ENCODE assay signal across 8 cellular contexts in genomic region chr1:109282952-109283747, GRCh38. TPM values are rescaled to one million over a fixed set of nuclear protein-coding genes. Genes with fewer than 3 reads are reported as not detected.
A peak's percentile ranks its signal among the peaks of the same experiment; 100 is the strongest.
DNase-seq lines count a peak whose midpoint lies in the region; ATAC-seq and TF ChIP-seq lines count a peak whose summit lies in the region.

PSRC1 (minus strand) TSS chr1:109283145.

- H3K27ac ChIP-seq in CD4-positive, alpha-beta T cell (ENCODE audit: low read depth, low read length) = peak within 1 kb of the TSS; percentile 31
- peak within 1 kb of the TSS; percentile 48 for H3K27ac ChIP-seq in duodenal mucosa (ENCODE audit: low read depth, low read length)

- 0% methylated on average over 49 to 56 of the region's 56 CpGs for WGBS in lower leg skin, 2 donors

- TF ChIP-seq CTCF in CD4-positive, alpha-beta T cell (IDR thresholded peaks at IDR 0.05) = peak; percentile 71
- no peak for TF ChIP-seq CTCF in lower leg skin (IDR thresholded peaks at IDR 0.05)

- CTCF ChIA-PET in CD4-positive, alpha-beta T cell (lab: Charles Lee) = interaction anchor here (1.6 to 2.1 kb wide), 4 partner anchors 116 to 357 kb away, joined by 5 to 15 read pairs (median 9); partner anchors contain the start of genes CYB561D1 and SORT1

- TF ChIP-seq POLR2A in lower leg skin (IDR thresholded peaks at IDR 0.05) = no peak

- POLR2A ChIA-PET in CD4-positive, alpha-beta T cell (lab: Charles Lee) = interaction anchor here (0.7 to 1.5 kb wide), 13 partner anchors 9 to 266 kb away, joined by 3 to 6 read pairs (median 3); partner anchors contain the start of genes ATXN7L2, CELSR2, SARS1 and SORT1

- H3K9me3 Mint-ChIP-seq in CD4-positive, alpha-beta T cell = no peaks in the 10 kb centered on the region

- intact Hi-C loops in CD4-positive, alpha-beta T cell (cut with DNase I, micrococcal nuclease) = loop anchor here (5.0 to 10.0 kb wide), 4 partner anchors 71 to 702 kb away; partner anchors contain the start of genes AHCYL1 (in 1 of the 2), ATXN7L2 (in 1 of the 2) and SARS1 (in 1 of the 2)
- intact Hi-C loops in lower leg skin (cut with DNase I; ENCODE audit: low total_unique reads) = no loop called here

- H3K9ac ChIP-seq in duodenal mucosa (ENCODE audit: low read depth in 1 of 2, low read length in 2 of 2) = peak within 1 kb of the TSS; percentile 61 to 86

- H3K27me3 Mint-ChIP-seq in CD4-positive, alpha-beta T cell = no peaks in the 10 kb centered on the region

- H3K36me3 Mint-ChIP-seq in CD4-positive, alpha-beta T cell (ENCODE audit: low read depth) = peaks cover 8% of the 10 kb centered on the region

- ATAC-seq in CD4-positive, alpha-beta T cell (ENCODE audit: poor library complexity) = peak; percentile 93
- ATAC-seq in GM19397 (IDR thresholded peaks at IDR 0.05; ENCODE audit: unreplicated experiment) (peak; percentile 96), HG03571 (IDR thresholded peaks at IDR 0.05; ENCODE audit: unreplicated experiment) (peak; percentile 95)

- peak within 1 kb of the TSS; percentile 94 for H3K4me3 Mint-ChIP-seq in CD4-positive, alpha-beta T cell

- peak; percentile 81 to 88 (median 84) for DNase-seq in CD4-positive, alpha-beta T cell
- DNase-seq in NCI-H82 (lab: John Stamatoyannopoulos, UW) = peak; percentile 99
- DNase-seq in activated CD4-positive, alpha-beta T cell treated with anti-CD3 and anti-CD28 coated beads, Interleukin-2, amount 50 U/mL, for 48 hours = peak; percentile 92 to 94
- peak; percentile 95 to 99 for DNase-seq in lower leg skin (ENCODE audit: low spot score in 2 of 2)
- peak; percentile 87 to 90 for DNase-seq in stimulated activated CD4-positive, alpha-beta T cell treated with anti-CD3 and anti-CD28 coated beads, Interleukin-4, amount 100 ng/mL, for 48 hours (ENCODE audit: low read depth in 2 of 2)

- no peaks in the 10 kb centered on the region for H3K9me3 ChIP-seq in CD4-positive, alpha-beta T cell (ENCODE audit: control insufficient read depth, low read length)
- no peaks in the 10 kb centered on the region for H3K9me3 ChIP-seq in duodenal mucosa (ENCODE audit: control insufficient read depth in 1 of 2, low read length in 2 of 2)

- peaks cover 19% of the 10 kb centered on the region for H3K4me1 Mint-ChIP-seq in CD4-positive, alpha-beta T cell (ENCODE audit: low read depth)

- H3K27ac Mint-ChIP-seq in CD4-positive, alpha-beta T cell = peak within 1 kb of the TSS; percentile 78

- H3K4me1 ChIP-seq in duodenal mucosa (ENCODE audit: control insufficient read depth in 1 of 2, insufficient read depth in 2 of 2, low read length in 2 of 2) = peaks cover 20 to 24% of the 10 kb centered on the region in 2 donors

- H3K36me3 ChIP-seq in duodenal mucosa (ENCODE audit: control insufficient read depth in 1 of 2, insufficient read depth in 2 of 2, low read length in 2 of 2) = peaks cover 0 to 8% of the 10 kb centered on the region in 2 donors

- H3K27me3 ChIP-seq in CD4-positive, alpha-beta T cell (ENCODE audit: control insufficient read depth, insufficient read depth, low read length) = no peaks in the 10 kb centered on the region
- no peaks in the 10 kb centered on the region for H3K27me3 ChIP-seq in duodenal mucosa (ENCODE audit: control insufficient read depth in 1 of 2, insufficient read depth in 2 of 2, low read length in 2 of 2)

- H3K4me3 ChIP-seq in duodenal mucosa (ENCODE audit: low read depth in 1 of 2, low read length in 2 of 2) (peak within 1 kb of the TSS; percentile 74 to 97), lower leg skin (ENCODE audit: low read depth, poor library complexity, severe bottlenecking) (peak within 1 kb of the TSS; percentile 42)

RNA-seq across cellular contexts. Expression of gene PSRC1, which starts in this region (rescaled TPM):
- total RNA-seq in CD4-positive, alpha-beta T cell = under 1 TPM; 0.22 to 0.91 TPM
- total RNA-seq in lower leg skin = 1 to 10 TPM; 2.8 to 6.9 (median 5.3) TPM

Comparison
In these comparisons a context has a peak if more than half of its experiments do, and no peak if none do; other contexts are left out.
1. Peak in every context shown above with its lines: DNase-seq, ATAC-seq, H3K4me3 ChIP-seq and H3K27ac ChIP-seq.
2. Peak in DNase-seq, ATAC-seq and H3K27ac ChIP-seq in CD4-positive, alpha-beta T cell; RNA of the gene not detected or under 1 TPM.